8 cellular contexts compared by ENCODE assay signal in the genomic region with DNA sequence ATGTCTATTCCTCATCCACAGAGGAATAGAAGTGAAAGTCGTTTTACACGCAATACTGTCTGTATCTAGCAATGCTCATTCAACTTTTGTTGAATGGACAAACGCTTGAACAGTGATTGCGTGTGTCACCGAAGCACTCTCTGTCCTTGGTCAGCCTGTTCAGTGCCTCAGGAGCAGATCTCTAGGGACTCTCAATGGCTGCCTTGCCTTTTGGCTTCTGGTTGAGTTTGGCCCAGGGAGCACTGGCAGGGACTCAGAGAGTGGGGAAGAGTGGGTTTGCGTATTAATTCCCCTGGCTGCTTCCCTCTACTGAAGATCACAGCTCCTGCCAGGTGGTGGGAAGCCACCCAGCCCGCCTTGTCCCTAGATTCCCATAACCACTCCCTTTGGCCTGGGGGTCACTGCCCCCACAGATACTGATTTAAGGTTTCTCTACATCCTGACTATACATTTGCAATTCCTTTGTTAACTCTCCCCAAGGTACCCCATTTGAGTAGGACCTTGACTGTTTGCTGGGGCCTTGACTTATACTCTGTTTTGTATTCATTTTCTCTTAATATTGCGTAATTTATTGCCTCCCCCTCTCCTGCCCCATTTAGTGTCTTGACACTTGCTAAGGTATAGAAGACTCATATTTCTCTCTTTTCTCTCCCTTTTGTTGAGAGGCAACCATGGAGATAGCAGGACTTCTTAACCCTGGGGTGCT.
A peak's percentile ranks its signal among the peaks of the same experiment; 100 is the strongest.
DNase-seq lines count a peak whose midpoint lies in the region; ATAC-seq and TF ChIP-seq lines count a peak whose summit lies in the region.
"Had no signal": no experiment of that assay in that cellular context is flagged by ENCODE, and none has a peak within 500 bp of the region (broad histone marks: within the 10 kb centered on the region; RNA-seq: fewer than 3 reads in every experiment).

No MANE protein-coding gene starts in this region.

- H3K9me3 Mint-ChIP-seq in GM23338: no peaks in the 10 kb centered on the region
- no peaks in the 10 kb centered on the region for H3K9me3 Mint-ChIP-seq in nephron progenitor cell

- peaks cover 7% of the 10 kb centered on the region for H3K4me1 ChIP-seq in GM23338 (ENCODE audit: insufficient read depth)
- H3K4me1 ChIP-seq in skeletal muscle tissue (ENCODE audit: control insufficient read depth in 3 of 3, insufficient read depth in 3 of 3, low read length in 3 of 3): peaks cover 26 to 28% (median 27%) of the 10 kb centered on the region in 3 donors

- peak overlapping the region; percentile 61 for H3K4me2 ChIP-seq in GM23338

- H3K27me3 ChIP-seq in GM23338 (ENCODE audit: insufficient read depth): no peaks in the 10 kb centered on the region
- H3K27me3 ChIP-seq in skeletal muscle tissue (ENCODE audit: control insufficient read depth in 3 of 3, insufficient read depth in 3 of 3, low read length in 3 of 3): no peaks in the 10 kb centered on the region
- H3K27me3 ChIP-seq: SJSA1 had no signal

- H3K9ac ChIP-seq in skeletal muscle tissue (ENCODE audit: low read depth in 1 of 3, low read length in 3 of 3): peak overlapping the region; percentile 19 to 47 (median 28)

- H3K27me3 Mint-ChIP-seq in GM23338 (ENCODE audit: insufficient read depth, low read depth, poor library complexity) (no peaks in the 10 kb centered on the region), T-helper 17 cell (peaks cover 20% of the 10 kb centered on the region), nephron progenitor cell (ENCODE audit: low read depth, poor library complexity) (peaks cover 8% of the 10 kb centered on the region)

- no peak overlapping the region for H3K4me3 ChIP-seq in GM23338
- H3K4me3 ChIP-seq in skeletal muscle tissue (ENCODE audit: low read length in 3 of 3): peak overlapping the region; percentile 10 to 51 (median 36)
- H3K4me3 ChIP-seq: SJSA1 had no signal

- DNase-seq in GM23338 (ENCODE audit: low spot score): no peak
- no peak for DNase-seq in T-helper 17 cell
- DNase-seq in left cardiac atrium: peak; percentile 33
- DNase-seq in nephron progenitor cell: no peak

- no peaks in the 10 kb centered on the region for H3F3A ChIP-seq in GM23338 (replicated peaks; ENCODE audit: low read depth)

- H3K79me2 ChIP-seq in GM23338 (replicated peaks; ENCODE audit: insufficient read depth): no peaks in the 10 kb centered on the region

- intact Hi-C loops in left cardiac atrium (cut with DNase I): loop anchor here (5.0 kb wide), 3 partner anchors 60 to 1310 kb away; partner anchors contain the start of gene USP24 (in 1 of the 2)

- H3K36me3 Mint-ChIP-seq in GM23338 (ENCODE audit: low read depth) (no peaks in the 10 kb centered on the region), T-helper 17 cell (ENCODE audit: low read depth) (peaks cover 2% of the 10 kb centered on the region), nephron progenitor cell (ENCODE audit: low read depth) (no peaks in the 10 kb centered on the region)

- H3K9me2 ChIP-seq in GM23338 (ENCODE audit: insufficient read depth): no peaks in the 10 kb centered on the region

- no peaks in the 10 kb centered on the region for H4K20me1 ChIP-seq in GM23338 (replicated peaks; ENCODE audit: insufficient read depth)

- H3K36me3 ChIP-seq in GM23338 (ENCODE audit: insufficient read depth) (no peaks in the 10 kb centered on the region), skeletal muscle tissue (ENCODE audit: control insufficient read depth in 3 of 3, insufficient read depth in 3 of 3, low read length in 3 of 3) (no peaks in the 10 kb centered on the region)
- H3K36me3 ChIP-seq: SJSA1 had no signal

- no peak overlapping the region for H3K27ac Mint-ChIP-seq in GM23338
- peak overlapping the region; percentile 83 for H3K27ac Mint-ChIP-seq in T-helper 17 cell
- no peak overlapping the region for H3K27ac Mint-ChIP-seq in nephron progenitor cell

- no peak overlapping the region for H3K4me3 Mint-ChIP-seq in GM23338
- no peak overlapping the region for H3K4me3 Mint-ChIP-seq in T-helper 17 cell
- H3K4me3 Mint-ChIP-seq in nephron progenitor cell: no peak overlapping the region

- no peak for TF ChIP-seq CTCF in GM23338 (conservative IDR thresholded peaks at IDR 0.05; ENCODE audit: low read depth in 2 of 2)
- no peak for TF ChIP-seq CTCF in nephron progenitor cell (IDR thresholded peaks at IDR 0.05)

- H3K4me1 Mint-ChIP-seq in GM23338: peaks cover 20% of the 10 kb centered on the region
- H3K4me1 Mint-ChIP-seq in T-helper 17 cell: peaks cover 5% of the 10 kb centered on the region
- H3K4me1 Mint-ChIP-seq in nephron progenitor cell: peaks cover 29% of the 10 kb centered on the region

- ATAC-seq in GM23338 (peak; percentile 8), T-helper 17 cell (no peak), left cardiac atrium (peak; percentile 57 to 80), GM21381 (IDR thresholded peaks at IDR 0.05; ENCODE audit: unreplicated experiment) (no peak), GM21825 (IDR thresholded peaks at IDR 0.05; ENCODE audit: unreplicated experiment) (no peak)

- H3K9me3 ChIP-seq in T-helper 17 cell (ENCODE audit: control insufficient read depth, low read length, poor library complexity, severe bottlenecking) (no peaks in the 10 kb centered on the region), skeletal muscle tissue (ENCODE audit: control insufficient read depth in 3 of 3, low read length in 3 of 3) (no peaks in the 10 kb centered on the region)
- H3K9me3 ChIP-seq: SJSA1 had no signal

- H3K27ac ChIP-seq in GM23338 (ENCODE audit: low read depth): no peak overlapping the region
- H3K27ac ChIP-seq in skeletal muscle tissue (ENCODE audit: low read depth, low read length): peak overlapping the region; percentile 38
- H3K27ac ChIP-seq: SJSA1 had no signal

- no peak overlapping the region; the same call in 1 of the 2 replicates for H2AFZ ChIP-seq in GM23338

TF ChIP-seq in GM23338, 12 proteins besides CTCF, POLR2A, EP300 and RAD21 (continues in another document):
- TF ChIP-seq EZH2 (IDR thresholded peaks at IDR 0.05; ENCODE audit: low read depth, unreplicated experiment): no peak
- TF ChIP-seq, protein P1, sequence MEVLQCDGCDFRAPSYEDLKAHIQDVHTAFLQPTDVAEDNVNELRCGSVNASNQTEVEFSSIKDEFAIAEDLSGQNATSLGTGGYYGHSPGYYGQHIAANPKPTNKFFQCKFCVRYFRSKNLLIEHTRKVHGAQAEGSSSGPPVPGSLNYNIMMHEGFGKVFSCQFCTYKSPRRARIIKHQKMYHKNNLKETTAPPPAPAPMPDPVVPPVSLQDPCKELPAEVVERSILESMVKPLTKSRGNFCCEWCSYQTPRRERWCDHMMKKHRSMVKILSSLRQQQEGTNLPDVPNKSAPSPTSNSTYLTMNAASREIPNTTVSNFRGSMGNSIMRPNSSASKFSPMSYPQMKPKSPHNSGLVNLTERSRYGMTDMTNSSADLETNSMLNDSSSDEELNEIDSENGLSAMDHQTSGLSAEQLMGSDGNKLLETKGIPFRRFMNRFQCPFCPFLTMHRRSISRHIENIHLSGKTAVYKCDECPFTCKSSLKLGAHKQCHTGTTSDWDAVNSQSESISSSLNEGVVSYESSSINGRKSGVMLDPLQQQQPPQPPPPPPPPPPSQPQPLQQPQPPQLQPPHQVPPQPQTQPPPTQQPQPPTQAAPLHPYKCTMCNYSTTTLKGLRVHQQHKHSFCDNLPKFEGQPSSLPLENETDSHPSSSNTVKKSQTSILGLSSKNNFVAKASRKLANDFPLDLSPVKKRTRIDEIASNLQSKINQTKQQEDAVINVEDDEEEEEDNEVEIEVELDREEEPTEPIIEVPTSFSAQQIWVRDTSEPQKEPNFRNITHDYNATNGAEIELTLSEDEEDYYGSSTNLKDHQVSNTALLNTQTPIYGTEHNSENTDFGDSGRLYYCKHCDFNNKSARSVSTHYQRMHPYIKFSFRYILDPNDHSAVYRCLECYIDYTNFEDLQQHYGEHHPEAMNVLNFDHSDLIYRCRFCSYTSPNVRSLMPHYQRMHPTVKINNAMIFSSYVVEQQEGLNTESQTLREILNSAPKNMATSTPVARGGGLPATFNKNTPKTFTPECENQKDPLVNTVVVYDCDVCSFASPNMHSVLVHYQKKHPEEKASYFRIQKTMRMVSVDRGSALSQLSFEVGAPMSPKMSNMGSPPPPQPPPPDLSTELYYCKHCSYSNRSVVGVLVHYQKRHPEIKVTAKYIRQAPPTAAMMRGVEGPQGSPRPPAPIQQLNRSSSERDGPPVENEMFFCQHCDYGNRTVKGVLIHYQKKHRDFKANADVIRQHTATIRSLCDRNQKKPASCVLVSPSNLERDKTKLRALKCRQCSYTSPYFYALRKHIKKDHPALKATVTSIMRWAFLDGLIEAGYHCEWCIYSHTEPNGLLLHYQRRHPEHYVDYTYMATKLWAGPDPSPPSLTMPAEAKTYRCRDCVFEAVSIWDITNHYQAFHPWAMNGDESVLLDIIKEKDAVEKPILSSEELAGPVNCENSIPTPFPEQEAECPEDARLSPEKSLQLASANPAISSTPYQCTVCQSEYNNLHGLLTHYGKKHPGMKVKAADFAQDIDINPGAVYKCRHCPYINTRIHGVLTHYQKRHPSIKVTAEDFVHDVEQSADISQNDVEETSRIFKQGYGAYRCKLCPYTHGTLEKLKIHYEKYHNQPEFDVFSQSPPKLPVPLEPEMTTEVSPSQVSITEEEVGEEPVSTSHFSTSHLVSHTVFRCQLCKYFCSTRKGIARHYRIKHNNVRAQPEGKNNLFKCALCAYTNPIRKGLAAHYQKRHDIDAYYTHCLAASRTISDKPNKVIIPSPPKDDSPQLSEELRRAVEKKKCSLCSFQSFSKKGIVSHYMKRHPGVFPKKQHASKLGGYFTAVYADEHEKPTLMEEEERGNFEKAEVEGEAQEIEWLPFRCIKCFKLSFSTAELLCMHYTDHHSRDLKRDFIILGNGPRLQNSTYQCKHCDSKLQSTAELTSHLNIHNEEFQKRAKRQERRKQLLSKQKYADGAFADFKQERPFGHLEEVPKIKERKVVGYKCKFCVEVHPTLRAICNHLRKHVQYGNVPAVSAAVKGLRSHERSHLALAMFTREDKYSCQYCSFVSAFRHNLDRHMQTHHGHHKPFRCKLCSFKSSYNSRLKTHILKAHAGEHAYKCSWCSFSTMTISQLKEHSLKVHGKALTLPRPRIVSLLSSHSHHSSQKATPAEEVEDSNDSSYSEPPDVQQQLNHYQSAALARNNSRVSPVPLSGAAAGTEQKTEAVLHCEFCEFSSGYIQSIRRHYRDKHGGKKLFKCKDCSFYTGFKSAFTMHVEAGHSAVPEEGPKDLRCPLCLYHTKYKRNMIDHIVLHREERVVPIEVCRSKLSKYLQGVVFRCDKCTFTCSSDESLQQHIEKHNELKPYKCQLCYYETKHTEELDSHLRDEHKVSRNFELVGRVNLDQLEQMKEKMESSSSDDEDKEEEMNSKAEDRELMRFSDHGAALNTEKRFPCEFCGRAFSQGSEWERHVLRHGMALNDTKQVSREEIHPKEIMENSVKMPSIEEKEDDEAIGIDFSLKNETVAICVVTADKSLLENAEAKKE (CRISPR knock-in tag; IDR thresholded peaks at IDR 0.05): no peak
- TF ChIP-seq NANOG (IDR thresholded peaks at IDR 0.05; ENCODE audit: borderline replicate concordance): no peak
- no peak for TF ChIP-seq EZH2phosphoT487 (IDR thresholded peaks at IDR 0.05; ENCODE audit: unreplicated experiment)

Comparison
In these comparisons a context has a peak if more than half of its experiments do, and no peak if none do; other contexts are left out.
1. ATAC-seq: peak in GM23338 (single experiment) and left cardiac atrium (2 of 2); none in T-helper 17 cell (single experiment), GM21381 (single experiment) and GM21825 (single experiment).